3 cellular contexts compared by ENCODE assay signal in the genomic region with DNA sequence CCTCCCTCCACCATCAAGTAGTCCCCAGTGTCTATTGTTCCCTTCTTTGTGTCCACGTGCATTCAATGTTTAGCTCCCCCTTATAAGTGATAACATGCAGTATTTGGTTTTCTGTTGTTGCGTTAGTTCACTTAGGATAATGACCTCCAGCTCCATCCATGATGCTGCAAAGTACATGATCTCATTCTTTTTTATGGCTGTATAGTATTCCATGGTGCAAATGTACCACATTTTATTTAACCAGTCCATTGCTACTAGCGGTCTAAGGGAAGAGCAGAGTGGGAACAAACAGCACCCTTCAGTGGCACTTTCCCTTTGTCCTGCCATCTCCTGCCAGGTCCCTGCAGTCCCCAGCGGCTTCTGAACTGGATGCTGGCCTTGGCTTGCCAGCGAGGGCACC.
TF ChIP-seq lines count a peak whose summit lies in the region.

No MANE protein-coding gene starts in this region.

TF ChIP-seq in HEK293, 187 proteins besides CTCF, POLR2A, EP300 and RAD21 (continued from another document):
- TF ChIP-seq OVOL3 (tag by site-specific recombination; IDR thresholded peaks at IDR 0.05) (no peak), ZNF48 (tag by site-specific recombination; IDR thresholded peaks at IDR 0.05) (no peak), ZNF837 (tag by site-specific recombination; IDR thresholded peaks at IDR 0.05) (no peak), KLF10 (tag by site-specific recombination; IDR thresholded peaks at IDR 0.05) (no peak), ZNF146 (tag by site-specific recombination; IDR thresholded peaks at IDR 0.05) (peak; percentile 82), GLIS1 (tag by site-specific recombination; IDR thresholded peaks at IDR 0.05) (no peak), ZNF121 (tag by site-specific recombination; IDR thresholded peaks at IDR 0.05) (no peak)
- TF ChIP-seq, protein P1, sequence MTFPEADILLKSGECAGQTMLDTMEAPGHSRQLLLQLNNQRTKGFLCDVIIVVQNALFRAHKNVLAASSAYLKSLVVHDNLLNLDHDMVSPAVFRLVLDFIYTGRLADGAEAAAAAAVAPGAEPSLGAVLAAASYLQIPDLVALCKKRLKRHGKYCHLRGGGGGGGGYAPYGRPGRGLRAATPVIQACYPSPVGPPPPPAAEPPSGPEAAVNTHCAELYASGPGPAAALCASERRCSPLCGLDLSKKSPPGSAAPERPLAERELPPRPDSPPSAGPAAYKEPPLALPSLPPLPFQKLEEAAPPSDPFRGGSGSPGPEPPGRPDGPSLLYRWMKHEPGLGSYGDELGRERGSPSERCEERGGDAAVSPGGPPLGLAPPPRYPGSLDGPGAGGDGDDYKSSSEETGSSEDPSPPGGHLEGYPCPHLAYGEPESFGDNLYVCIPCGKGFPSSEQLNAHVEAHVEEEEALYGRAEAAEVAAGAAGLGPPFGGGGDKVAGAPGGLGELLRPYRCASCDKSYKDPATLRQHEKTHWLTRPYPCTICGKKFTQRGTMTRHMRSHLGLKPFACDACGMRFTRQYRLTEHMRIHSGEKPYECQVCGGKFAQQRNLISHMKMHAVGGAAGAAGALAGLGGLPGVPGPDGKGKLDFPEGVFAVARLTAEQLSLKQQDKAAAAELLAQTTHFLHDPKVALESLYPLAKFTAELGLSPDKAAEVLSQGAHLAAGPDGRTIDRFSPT (tag by site-specific recombination; IDR thresholded peaks at IDR 0.05): no peak
TF ChIP-seq in HEK293: peak in this region for 1.

TF ChIP-seq in K562, 482 proteins besides CTCF, POLR2A, EP300 and RAD21:
- TF ChIP-seq, protein P2, sequence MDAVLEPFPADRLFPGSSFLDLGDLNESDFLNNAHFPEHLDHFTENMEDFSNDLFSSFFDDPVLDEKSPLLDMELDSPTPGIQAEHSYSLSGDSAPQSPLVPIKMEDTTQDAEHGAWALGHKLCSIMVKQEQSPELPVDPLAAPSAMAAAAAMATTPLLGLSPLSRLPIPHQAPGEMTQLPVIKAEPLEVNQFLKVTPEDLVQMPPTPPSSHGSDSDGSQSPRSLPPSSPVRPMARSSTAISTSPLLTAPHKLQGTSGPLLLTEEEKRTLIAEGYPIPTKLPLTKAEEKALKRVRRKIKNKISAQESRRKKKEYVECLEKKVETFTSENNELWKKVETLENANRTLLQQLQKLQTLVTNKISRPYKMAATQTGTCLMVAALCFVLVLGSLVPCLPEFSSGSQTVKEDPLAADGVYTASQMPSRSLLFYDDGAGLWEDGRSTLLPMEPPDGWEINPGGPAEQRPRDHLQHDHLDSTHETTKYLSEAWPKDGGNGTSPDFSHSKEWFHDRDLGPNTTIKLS (IDR thresholded peaks at IDR 0.05; ENCODE audit: borderline replicate concordance, low read depth): no peak
- no peak for TF ChIP-seq ZKSCAN1 (IDR thresholded peaks at IDR 0.05; ENCODE audit: low read depth, low read length)
- TF ChIP-seq, protein P3, sequence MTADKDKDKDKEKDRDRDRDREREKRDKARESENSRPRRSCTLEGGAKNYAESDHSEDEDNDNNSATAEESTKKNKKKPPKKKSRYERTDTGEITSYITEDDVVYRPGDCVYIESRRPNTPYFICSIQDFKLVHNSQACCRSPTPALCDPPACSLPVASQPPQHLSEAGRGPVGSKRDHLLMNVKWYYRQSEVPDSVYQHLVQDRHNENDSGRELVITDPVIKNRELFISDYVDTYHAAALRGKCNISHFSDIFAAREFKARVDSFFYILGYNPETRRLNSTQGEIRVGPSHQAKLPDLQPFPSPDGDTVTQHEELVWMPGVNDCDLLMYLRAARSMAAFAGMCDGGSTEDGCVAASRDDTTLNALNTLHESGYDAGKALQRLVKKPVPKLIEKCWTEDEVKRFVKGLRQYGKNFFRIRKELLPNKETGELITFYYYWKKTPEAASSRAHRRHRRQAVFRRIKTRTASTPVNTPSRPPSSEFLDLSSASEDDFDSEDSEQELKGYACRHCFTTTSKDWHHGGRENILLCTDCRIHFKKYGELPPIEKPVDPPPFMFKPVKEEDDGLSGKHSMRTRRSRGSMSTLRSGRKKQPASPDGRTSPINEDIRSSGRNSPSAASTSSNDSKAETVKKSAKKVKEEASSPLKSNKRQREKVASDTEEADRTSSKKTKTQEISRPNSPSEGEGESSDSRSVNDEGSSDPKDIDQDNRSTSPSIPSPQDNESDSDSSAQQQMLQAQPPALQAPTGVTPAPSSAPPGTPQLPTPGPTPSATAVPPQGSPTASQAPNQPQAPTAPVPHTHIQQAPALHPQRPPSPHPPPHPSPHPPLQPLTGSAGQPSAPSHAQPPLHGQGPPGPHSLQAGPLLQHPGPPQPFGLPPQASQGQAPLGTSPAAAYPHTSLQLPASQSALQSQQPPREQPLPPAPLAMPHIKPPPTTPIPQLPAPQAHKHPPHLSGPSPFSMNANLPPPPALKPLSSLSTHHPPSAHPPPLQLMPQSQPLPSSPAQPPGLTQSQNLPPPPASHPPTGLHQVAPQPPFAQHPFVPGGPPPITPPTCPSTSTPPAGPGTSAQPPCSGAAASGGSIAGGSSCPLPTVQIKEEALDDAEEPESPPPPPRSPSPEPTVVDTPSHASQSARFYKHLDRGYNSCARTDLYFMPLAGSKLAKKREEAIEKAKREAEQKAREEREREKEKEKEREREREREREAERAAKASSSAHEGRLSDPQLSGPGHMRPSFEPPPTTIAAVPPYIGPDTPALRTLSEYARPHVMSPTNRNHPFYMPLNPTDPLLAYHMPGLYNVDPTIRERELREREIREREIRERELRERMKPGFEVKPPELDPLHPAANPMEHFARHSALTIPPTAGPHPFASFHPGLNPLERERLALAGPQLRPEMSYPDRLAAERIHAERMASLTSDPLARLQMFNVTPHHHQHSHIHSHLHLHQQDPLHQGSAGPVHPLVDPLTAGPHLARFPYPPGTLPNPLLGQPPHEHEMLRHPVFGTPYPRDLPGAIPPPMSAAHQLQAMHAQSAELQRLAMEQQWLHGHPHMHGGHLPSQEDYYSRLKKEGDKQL (CRISPR knock-in tag; IDR thresholded peaks at IDR 0.05; ENCODE audit: borderline replicate concordance): no peak
- no peak for TF ChIP-seq ZNF431 (CRISPR knock-in tag; IDR thresholded peaks at IDR 0.05)
- no peak for TF ChIP-seq ZNF699 (CRISPR knock-in tag; IDR thresholded peaks at IDR 0.05; ENCODE audit: insufficient replicate concordance)
- peak; percentile 79 for TF ChIP-seq ZNF146 (CRISPR knock-in tag; IDR thresholded peaks at IDR 0.05; ENCODE audit: unreplicated experiment)
- TF ChIP-seq POU5F1 (IDR thresholded peaks at IDR 0.05; ENCODE audit: borderline replicate concordance, low read depth, low read length, partially characterized antibody): no peak
- no peak for TF ChIP-seq TARDBP (IDR thresholded peaks at IDR 0.05)
- no peak for TF ChIP-seq RBM22 (IDR thresholded peaks at IDR 0.05; ENCODE audit: low read depth, low read length, poor library complexity, severe bottlenecking)
- TF ChIP-seq ZSCAN32 (CRISPR knock-in tag; IDR thresholded peaks at IDR 0.05): no peak
- TF ChIP-seq RBM25 (IDR thresholded peaks at IDR 0.05; ENCODE audit: low read depth, low read length, severe bottlenecking): peak; percentile 32
- no peak for TF ChIP-seq SOX6 (IDR thresholded peaks at IDR 0.05)
TF ChIP-seq in K562: peak in this region for 2.

TF ChIP-seq in H1, 55 proteins besides CTCF, POLR2A, EP300 and RAD21 (continued from another document):
- no peak for TF ChIP-seq GTF2F1 (IDR thresholded peaks at IDR 0.05; ENCODE audit: borderline replicate concordance, low read depth, low read length)
TF ChIP-seq in H1: peak in this region for 1.
